Comparison of ENCODE assay signal across 11 cellular contexts in the genomic region with DNA sequence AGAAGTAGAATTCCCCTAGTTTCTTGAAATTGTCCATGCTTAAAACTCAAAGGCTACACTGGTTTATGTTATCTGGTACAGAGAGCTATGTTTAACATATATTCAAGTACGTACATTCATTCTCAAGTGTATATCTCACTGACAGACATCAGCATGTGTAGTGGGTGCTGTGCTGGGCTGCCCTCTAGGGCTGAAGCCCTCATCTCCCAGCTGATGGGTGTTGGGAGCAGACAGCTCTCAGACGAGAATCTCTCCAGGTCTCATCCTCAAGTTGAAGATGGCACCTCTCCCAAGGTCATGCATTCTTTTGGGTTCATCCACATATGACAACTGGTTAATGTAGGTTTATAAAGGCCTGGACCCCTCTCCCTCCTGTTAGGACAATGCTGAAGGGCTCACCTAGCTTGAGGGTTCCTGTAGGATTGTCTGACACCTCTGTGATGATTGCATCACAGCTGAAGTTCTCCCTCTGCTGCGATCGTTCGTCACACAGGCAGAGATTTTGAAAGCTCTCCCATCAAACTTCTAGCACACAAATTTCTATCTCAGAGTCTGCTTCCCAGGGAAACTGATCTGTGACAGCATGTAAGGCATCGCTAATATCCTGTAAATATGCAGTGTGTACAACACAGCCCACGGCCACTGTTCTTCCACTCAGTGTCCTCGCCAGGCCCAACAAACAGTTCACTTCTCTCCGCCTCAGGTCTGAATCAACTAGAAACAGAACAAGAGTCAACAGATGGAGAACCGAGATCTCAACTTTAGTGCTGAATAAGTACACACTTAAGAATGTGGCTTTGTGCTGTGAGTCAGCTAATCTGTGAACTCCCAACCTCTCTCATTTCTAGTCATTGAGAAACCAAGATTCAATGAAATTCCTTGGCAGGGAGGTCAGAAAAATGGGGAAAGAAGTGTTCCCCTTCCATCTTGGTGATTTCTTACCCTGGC. TPM values are rescaled to one million over a fixed set of nuclear protein-coding genes. Genes with fewer than 3 reads are reported as not detected.
A peak's percentile ranks its signal among the peaks of the same experiment; 100 is the strongest.
DNase-seq lines count a peak whose midpoint lies in the region; ATAC-seq, FAIRE-seq and TF ChIP-seq lines count a peak whose summit lies in the region.
"Had no signal": no experiment of that assay in that cellular context is flagged by ENCODE, and none has a peak within 500 bp of the region (broad histone marks: within the 10 kb centered on the region; RNA-seq: fewer than 3 reads in every experiment).

No MANE protein-coding gene starts in this region.

- H3K9me3 ChIP-seq in T-helper 17 cell (ENCODE audit: control insufficient read depth, low read length, poor library complexity, severe bottlenecking): peaks cover 4% of the 10 kb centered on the region

- DNase-seq in GM04504 (ENCODE audit: low read depth) (peak; percentile 76), HTR-8/SVneo (ENCODE audit: insufficient read length, low spot score) (peak; percentile 59), chondrocyte (ENCODE audit: low spot score) (no peak), osteocyte (ENCODE audit: extremely low spot score, unreplicated experiment) (no peak), GM10266 (ENCODE audit: extremely low spot score) (no peak), T-helper 17 cell (no peak), SK-N-DZ (ENCODE audit: low spot score) (no peak)
- DNase-seq: activated CD8-positive, alpha-beta memory T cell treated with anti-CD3 and anti-CD28 coated beads, Interleukin-2, amount 10 ng/mL, durations not matched to agents 7 days and 5 days; NCI-H526 treated with DMSO at 0.1 percent for 48 hours had no signal

- H3K27ac Mint-ChIP-seq in chondrocyte (ENCODE audit: unreplicated experiment) (peak overlapping the region; percentile 87), osteocyte (ENCODE audit: unreplicated experiment) (peak overlapping the region; percentile 68), T-helper 17 cell (no peak overlapping the region)
- H3K27ac Mint-ChIP-seq: activated CD8-positive, alpha-beta memory T cell treated with anti-CD3 and anti-CD28 coated beads, Interleukin-2, amount 10 ng/mL, durations not matched to agents 7 days and 5 days had no signal

- TF ChIP-seq CTCF in chondrocyte (IDR thresholded peaks at IDR 0.05): no peak
- TF ChIP-seq CTCF in osteocyte (IDR thresholded peaks at IDR 0.05): no peak
- no peak for TF ChIP-seq CTCF in GM10266 (IDR thresholded peaks at IDR 0.05; ENCODE audit: control insufficient read depth, insufficient read depth, low read depth, missing control alignments)

- H3K27me3 Mint-ChIP-seq in chondrocyte (ENCODE audit: low read depth): no peaks in the 10 kb centered on the region
- no peaks in the 10 kb centered on the region for H3K27me3 Mint-ChIP-seq in osteocyte (ENCODE audit: unreplicated experiment)
- H3K27me3 Mint-ChIP-seq in T-helper 17 cell: no peaks in the 10 kb centered on the region
- H3K27me3 Mint-ChIP-seq: activated CD8-positive, alpha-beta memory T cell treated with anti-CD3 and anti-CD28 coated beads, Interleukin-2, amount 10 ng/mL, durations not matched to agents 7 days and 5 days had no signal

- H3K36me3 Mint-ChIP-seq in chondrocyte (ENCODE audit: low read depth) (peaks cover 17% of the 10 kb centered on the region), osteocyte (ENCODE audit: unreplicated experiment) (peaks cover 34% of the 10 kb centered on the region), T-helper 17 cell (ENCODE audit: low read depth) (peaks cover 6% of the 10 kb centered on the region)

- H3K9me3 Mint-ChIP-seq in chondrocyte (ENCODE audit: low read depth) (peaks cover 4% of the 10 kb centered on the region), osteocyte (ENCODE audit: unreplicated experiment) (peaks cover 17% of the 10 kb centered on the region)

- no peak for ATAC-seq in T-helper 17 cell
- no peak for ATAC-seq in GM21367 (IDR thresholded peaks at IDR 0.05; ENCODE audit: unreplicated experiment)
- ATAC-seq: activated CD8-positive, alpha-beta memory T cell treated with anti-CD3 and anti-CD28 coated beads, Interleukin-2, amount 10 ng/mL, durations not matched to agents 7 days and 5 days had no signal

- H3K4me1 Mint-ChIP-seq in chondrocyte (ENCODE audit: low read depth) (peaks cover 10% of the 10 kb centered on the region), osteocyte (ENCODE audit: unreplicated experiment) (peaks cover 14% of the 10 kb centered on the region), T-helper 17 cell (peaks cover 8% of the 10 kb centered on the region)

- H3K4me3 Mint-ChIP-seq in chondrocyte (ENCODE audit: unreplicated experiment): no peak overlapping the region
- H3K4me3 Mint-ChIP-seq in osteocyte (ENCODE audit: unreplicated experiment): no peak overlapping the region
- H3K4me3 Mint-ChIP-seq in T-helper 17 cell: no peak overlapping the region
- H3K4me3 Mint-ChIP-seq: activated CD8-positive, alpha-beta memory T cell treated with anti-CD3 and anti-CD28 coated beads, Interleukin-2, amount 10 ng/mL, durations not matched to agents 7 days and 5 days had no signal

- no peak for FAIRE-seq in HTR-8/SVneo (lab: Jason Lieb, UNC)
- FAIRE-seq: GM12892 had no signal

RNA-seq across cellular contexts. Expression of gene PREP, which starts 43.2 kb away (rescaled TPM):
- total RNA-seq in chondrocyte (32.9 to 38.1 TPM (median 33.4 TPM) in 3 replicates), osteocyte (35.7 and 36.9 TPM in 2 replicates), T-helper 17 cell (10 to 100 TPM; 26.2 to 27.8 TPM)
- polyA plus RNA-seq in SK-N-DZ (2014; cell fraction: cytosol; rRNA removed): 30.3 and 32.9 TPM in 2 replicates
- polyA plus RNA-seq in SK-N-DZ (2014; cell fraction: nucleus; rRNA removed): 19.3 and 23.5 TPM in 2 replicates

Comparison
In these comparisons a context has a peak if more than half of its experiments do, and no peak if none do; other contexts are left out.
1. DNase-seq: peak in GM04504 (single experiment) and HTR-8/SVneo (single experiment); none in chondrocyte (single experiment), osteocyte (single experiment), GM10266 (single experiment), T-helper 17 cell (0 of 3) and SK-N-DZ (single experiment).